In genomic region chr15:57237282-57237642, GRCh38 we compare ENCODE assay signal across 16 cellular contexts.
DNase-seq lines count a peak whose midpoint lies in the region; ATAC-seq lines count a peak whose summit lies in the region.
"Had no signal": no experiment of that assay in that cellular context is flagged by ENCODE, and none has a peak within 500 bp of the region (broad histone marks: within the 10 kb centered on the region; RNA-seq: fewer than 3 reads in every experiment).

No MANE protein-coding gene starts in this region.

- DNase-seq in NCI-H1105 (lab: John Stamatoyannopoulos, UW) (peak; percentile 43), RPMI7951 (ENCODE audit: low read depth) (peak; percentile 31), left colon (no peak), substantia nigra (lab: John Stamatoyannopoulos, UW) (peak in 6 of 49 donors; percentile 5 to 31 (median 16)), NCI-H128 (lab: John Stamatoyannopoulos, UW; ENCODE audit: unreplicated experiment) (no peak)
- no peak for DNase-seq in activated CD4-positive, alpha-beta T cell treated with anti-CD3 and anti-CD28 coated beads, Interleukin-2, amount 50 U/mL, for 4 hours
- DNase-seq: activated CD4-positive, alpha-beta T cell treated with anti-CD3 and anti-CD28 coated beads for 1 hour; activated naive CD8-positive, alpha-beta T cell treated with anti-CD3 and anti-CD28 coated beads for 36 hours; activated T-cell treated with anti-CD3 and anti-CD28 coated beads for 4 hours; KBM-7; NCI-H446; Peyer's patch; right cardiac atrium; stimulated activated CD4-positive, alpha-beta T cell treated with anti-CD3 and anti-CD28 coated beads, Interleukin-4, amount 100 ng/mL, for 1 hour; T-helper 1 cell had no signal

- peak; percentile 26 for ATAC-seq in left colon
- ATAC-seq in HG02884 (IDR thresholded peaks at IDR 0.05; ENCODE audit: unreplicated experiment): no peak
- ATAC-seq: right cardiac atrium had no signal

- peak overlapping the region; percentile 35 for H3K27ac ChIP-seq in substantia nigra (ENCODE audit: low read depth, low read length, poor library complexity, severe bottlenecking)
- H3K27ac ChIP-seq: Peyer's patch had no signal

- intact Hi-C loops in left colon (cut with DNase I, micrococcal nuclease): no loop called here

Comparison
In these comparisons a context has a peak if more than half of its experiments do, and no peak if none do; other contexts are left out.
1. DNase-seq: peak in NCI-H1105 (single experiment) and RPMI7951 (single experiment); none in left colon (0 of 2), NCI-H128 (single experiment) and activated CD4-positive, alpha-beta T cell treated with anti-CD3 and anti-CD28 coated beads, Interleukin-2, amount 50 U/mL, for 4 hours (0 of 2).